In the genomic region with DNA sequence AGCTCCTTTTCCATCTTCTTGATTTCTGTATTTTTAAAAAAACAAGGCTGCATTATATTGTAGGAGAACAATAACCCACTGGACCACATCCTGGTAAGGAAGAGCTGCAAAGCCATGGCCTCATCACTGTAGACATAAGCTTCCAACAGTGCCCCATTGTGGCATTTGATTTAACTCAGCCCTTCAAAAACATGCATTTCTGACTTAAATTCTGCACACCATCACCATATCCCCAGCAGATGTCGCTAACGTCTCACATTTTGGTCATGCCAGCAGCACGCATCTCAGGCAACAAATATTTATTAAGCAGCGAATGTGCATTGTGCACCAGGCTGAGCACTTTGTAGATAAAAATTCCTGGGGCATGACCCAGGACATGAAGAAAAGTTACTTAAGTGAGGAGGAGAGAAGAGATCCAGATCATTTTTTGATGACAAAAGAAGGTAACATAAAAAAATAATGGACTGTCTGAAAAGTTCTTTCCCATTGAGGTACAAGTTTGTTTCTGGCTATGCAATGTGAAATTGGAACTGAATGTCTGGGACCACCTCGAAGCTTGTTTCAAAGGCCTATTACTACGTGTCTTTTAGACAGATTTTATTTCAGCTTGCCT, we compare ENCODE assay signal across 1 cellular context.
TF ChIP-seq lines count a peak whose summit lies in the region.

No MANE protein-coding gene starts in this region.

TF ChIP-seq in HEK293, 187 proteins besides CTCF, POLR2A, EP300 and RAD21 (continued from another document):
- TF ChIP-seq, protein P1, sequence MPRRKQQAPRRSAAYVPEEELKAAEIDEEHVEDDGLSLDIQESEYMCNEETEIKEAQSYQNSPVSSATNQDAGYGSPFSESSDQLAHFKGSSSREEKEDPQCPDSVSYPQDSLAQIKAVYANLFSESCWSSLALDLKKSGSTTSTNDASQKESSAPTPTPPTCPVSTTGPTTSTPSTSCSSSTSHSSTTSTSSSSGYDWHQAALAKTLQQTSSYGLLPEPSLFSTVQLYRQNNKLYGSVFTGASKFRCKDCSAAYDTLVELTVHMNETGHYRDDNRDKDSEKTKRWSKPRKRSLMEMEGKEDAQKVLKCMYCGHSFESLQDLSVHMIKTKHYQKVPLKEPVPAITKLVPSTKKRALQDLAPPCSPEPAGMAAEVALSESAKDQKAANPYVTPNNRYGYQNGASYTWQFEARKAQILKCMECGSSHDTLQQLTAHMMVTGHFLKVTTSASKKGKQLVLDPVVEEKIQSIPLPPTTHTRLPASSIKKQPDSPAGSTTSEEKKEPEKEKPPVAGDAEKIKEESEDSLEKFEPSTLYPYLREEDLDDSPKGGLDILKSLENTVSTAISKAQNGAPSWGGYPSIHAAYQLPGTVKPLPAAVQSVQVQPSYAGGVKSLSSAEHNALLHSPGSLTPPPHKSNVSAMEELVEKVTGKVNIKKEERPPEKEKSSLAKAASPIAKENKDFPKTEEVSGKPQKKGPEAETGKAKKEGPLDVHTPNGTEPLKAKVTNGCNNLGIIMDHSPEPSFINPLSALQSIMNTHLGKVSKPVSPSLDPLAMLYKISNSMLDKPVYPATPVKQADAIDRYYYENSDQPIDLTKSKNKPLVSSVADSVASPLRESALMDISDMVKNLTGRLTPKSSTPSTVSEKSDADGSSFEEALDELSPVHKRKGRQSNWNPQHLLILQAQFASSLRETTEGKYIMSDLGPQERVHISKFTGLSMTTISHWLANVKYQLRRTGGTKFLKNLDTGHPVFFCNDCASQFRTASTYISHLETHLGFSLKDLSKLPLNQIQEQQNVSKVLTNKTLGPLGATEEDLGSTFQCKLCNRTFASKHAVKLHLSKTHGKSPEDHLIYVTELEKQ (tag by site-specific recombination; IDR thresholded peaks at IDR 0.05; ENCODE audit: borderline replicate concordance): no peak
- TF ChIP-seq ZNF664 (tag by site-specific recombination; IDR thresholded peaks at IDR 0.05): no peak
- peak; percentile 23; the same call in 1 of the 2 replicates for TF ChIP-seq ZNF660 (tag by site-specific recombination; IDR thresholded peaks at IDR 0.05)
- TF ChIP-seq, protein P2, sequence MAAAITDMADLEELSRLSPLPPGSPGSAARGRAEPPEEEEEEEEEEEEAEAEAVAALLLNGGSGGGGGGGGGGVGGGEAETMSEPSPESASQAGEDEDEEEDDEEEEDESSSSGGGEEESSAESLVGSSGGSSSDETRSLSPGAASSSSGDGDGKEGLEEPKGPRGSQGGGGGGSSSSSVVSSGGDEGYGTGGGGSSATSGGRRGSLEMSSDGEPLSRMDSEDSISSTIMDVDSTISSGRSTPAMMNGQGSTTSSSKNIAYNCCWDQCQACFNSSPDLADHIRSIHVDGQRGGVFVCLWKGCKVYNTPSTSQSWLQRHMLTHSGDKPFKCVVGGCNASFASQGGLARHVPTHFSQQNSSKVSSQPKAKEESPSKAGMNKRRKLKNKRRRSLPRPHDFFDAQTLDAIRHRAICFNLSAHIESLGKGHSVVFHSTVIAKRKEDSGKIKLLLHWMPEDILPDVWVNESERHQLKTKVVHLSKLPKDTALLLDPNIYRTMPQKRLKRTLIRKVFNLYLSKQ (tag by site-specific recombination; IDR thresholded peaks at IDR 0.05; ENCODE audit: borderline replicate concordance): no peak
- no peak for TF ChIP-seq ZBTB8A (tag by site-specific recombination; IDR thresholded peaks at IDR 0.05)
- TF ChIP-seq OSR2 (tag by site-specific recombination; IDR thresholded peaks at IDR 0.05): no peak
TF ChIP-seq in HEK293: peak in this region for 3.
